Comparison of ENCODE assay signal across 8 cellular contexts in genomic region chr7:1533569-1534329, GRCh38. TPM values are rescaled to one million over a fixed set of nuclear protein-coding genes. Genes with fewer than 3 reads are reported as not detected.
DNase-seq lines count a peak whose midpoint lies in the region; ATAC-seq and TF ChIP-seq lines count a peak whose summit lies in the region.

No MANE protein-coding gene starts in this region.

- TF ChIP-seq CTCF in DND-41 (IDR thresholded peaks at IDR 0.05; ENCODE audit: borderline replicate concordance, extremely low read depth, low read length, poor library complexity, severe bottlenecking): no peak
- no peak for TF ChIP-seq CTCF in left ventricle myocardium inferior (IDR thresholded peaks at IDR 0.05; ENCODE audit: borderline replicate concordance)
- no peak for TF ChIP-seq CTCF in spleen (IDR thresholded peaks at IDR 0.05 in 8 of 11, conservative IDR thresholded peaks at IDR 0.05 in 3 of 11)

- H3K27ac ChIP-seq in DND-41 (ENCODE audit: low read length): no peak overlapping the region
- H3K27ac ChIP-seq in left ventricle myocardium inferior (replicated peaks): peak overlapping the region; percentile 99
- peak overlapping the region; percentile 82 to 94 (median 89) for H3K27ac ChIP-seq in spleen

- DNase-seq in DND-41 (no peak), HT1080 (ENCODE audit: low read depth) (peak; percentile 97), left ventricle myocardium inferior (peak; percentile 54), spleen (peak; percentile 84), NCI-H748 treated with DMSO at 0.1 percent for 48 hours (lab: John Stamatoyannopoulos, UW) (no peak)
- DNase-seq in activated naive CD4-positive, alpha-beta T cell treated with anti-CD3 and anti-CD28 coated beads, Interleukin-2, amount 50 U/mL, for 16 hours: peak; percentile 24

- peak overlapping the region; percentile 17 for H3K4me2 ChIP-seq in DND-41 (ENCODE audit: insufficient read depth, low read length)

- H3K79me2 ChIP-seq in DND-41 (ENCODE audit: insufficient read depth, low read length): peaks cover 80% of the 10 kb centered on the region

- H2AFZ ChIP-seq in DND-41 (ENCODE audit: low read depth, low read length): no peak overlapping the region

- H3K27me3 ChIP-seq in DND-41 (ENCODE audit: insufficient read depth, low read length, poor library complexity) (no peaks in the 10 kb centered on the region), left ventricle myocardium inferior (ENCODE audit: low read depth) (no peaks in the 10 kb centered on the region), spleen (replicated peaks in 1 of 7) (no peaks in the 10 kb centered on the region)

- no peaks in the 10 kb centered on the region for H3K9me3 ChIP-seq in DND-41 (ENCODE audit: insufficient read depth, low read length, severe bottlenecking)
- H3K9me3 ChIP-seq in left ventricle myocardium inferior (replicated peaks): no peaks in the 10 kb centered on the region
- no peaks in the 10 kb centered on the region for H3K9me3 ChIP-seq in spleen

- TF ChIP-seq POLR2A in spleen (IDR thresholded peaks at IDR 0.05): no peak

- no peak overlapping the region for H3K9ac ChIP-seq in DND-41 (ENCODE audit: low read depth, low read length)

- H4K20me1 ChIP-seq in DND-41 (ENCODE audit: insufficient read depth, low read length): peaks cover 71% of the 10 kb centered on the region

- peaks cover 30% of the 10 kb centered on the region for H3K4me1 ChIP-seq in DND-41 (ENCODE audit: insufficient read depth, low read length)
- peaks cover 83% of the 10 kb centered on the region for H3K4me1 ChIP-seq in left ventricle myocardium inferior
- peaks cover 17 to 86% (median 58%) of the 10 kb centered on the region in 6 donors for H3K4me1 ChIP-seq in spleen

- H3K4me3 ChIP-seq in DND-41 (ENCODE audit: low read depth in 1 of 2, low read length in 2 of 2) (no peak overlapping the region), left ventricle myocardium inferior (peak overlapping the region; percentile 76), spleen (peak overlapping the region in 3 of 8 donors; percentile 53 to 85 (median 63))

- WGBS in spleen, 5 donors: 56 to 64% (median 60%) methylated on average over 13 to 24 of the region's 24 CpGs

- intact Hi-C loops in left ventricle myocardium inferior (cut with micrococcal nuclease): no loop called here
- intact Hi-C loops in spleen (cut with DNase I; ENCODE audit: low total_unique reads): no loop called here

- ATAC-seq in DND-41 (ENCODE audit: insufficient read depth, low read depth): no peak
- no peak for ATAC-seq in GM18519 (IDR thresholded peaks at IDR 0.05; ENCODE audit: low FRiP score, unreplicated experiment)
- ATAC-seq in HG02970 (IDR thresholded peaks at IDR 0.05; ENCODE audit: low FRiP score, unreplicated experiment): no peak

- peaks cover 17% of the 10 kb centered on the region for H3K36me3 ChIP-seq in DND-41 (ENCODE audit: insufficient read depth, low read length)
- no peaks in the 10 kb centered on the region for H3K36me3 ChIP-seq in left ventricle myocardium inferior
- H3K36me3 ChIP-seq in spleen: peaks cover 0 to 43% (median 6%) of the 10 kb centered on the region in 6 donors

RNA-seq across cellular contexts. Expression of gene MAFK, which starts 3.2 kb away (rescaled TPM):
- total RNA-seq in HT1080 (2014; rRNA removed; shearing (Covaris generic)): 20.9 and 21.9 TPM in 2 replicates
- polyA plus RNA-seq in HT1080 (2015; cell fraction: cytosol; rRNA removed): 26.5 and 30.4 TPM in 2 replicates
- polyA plus RNA-seq in HT1080 (2015; cell fraction: nucleus; rRNA removed): 92.4 and 92.7 TPM in 2 replicates
- 76.5 TPM for total RNA-seq in left ventricle myocardium inferior
- total RNA-seq in spleen: 10 to 100 TPM; 11.2 to 36.6 (median 27.0) TPM
- 10 to 100 TPM in 2 of 3 donors, 1 to 10 TPM in 1; 8.9 to 30.4 (median 10.3) TPM for polyA plus RNA-seq in spleen

RNA-seq across cellular contexts. Expression of gene TMEM184A, which starts 22.3 kb away (rescaled TPM):
- 1.1 and 1.5 TPM in 2 replicates for total RNA-seq in HT1080 (2014; rRNA removed; shearing (Covaris generic))
- 1.5 and 2.3 TPM in 2 replicates for polyA plus RNA-seq in HT1080 (2015; cell fraction: cytosol; rRNA removed)
- polyA plus RNA-seq in HT1080 (2015; cell fraction: nucleus; rRNA removed): 7.8 and 8.4 TPM in 2 replicates
- 0.36 TPM for total RNA-seq in left ventricle myocardium inferior
- under 1 TPM in 3 of 7 donors, not detected in 4; 0.17 to 0.39 (median 0.28) TPM for total RNA-seq in spleen
- under 1 TPM; 0.09 to 0.26 (median 0.15) TPM for polyA plus RNA-seq in spleen

RNA-seq across cellular contexts. Expression of gene INTS1, which starts 29.6 kb away (rescaled TPM):
- total RNA-seq in HT1080 (2014; rRNA removed; shearing (Covaris generic)): 72.9 and 82.4 TPM in 2 replicates
- 67.3 and 78.0 TPM in 2 replicates for polyA plus RNA-seq in HT1080 (2015; cell fraction: cytosol; rRNA removed)
- 253 and 258 TPM in 2 replicates for polyA plus RNA-seq in HT1080 (2015; cell fraction: nucleus; rRNA removed)
- total RNA-seq in left ventricle myocardium inferior (29.9 TPM), spleen (10 to 100 TPM; 47.3 to 95.7 (median 79.0) TPM)
- polyA plus RNA-seq in spleen: 100 to 1,000 TPM in 1 of 3 donors, 10 to 100 TPM in 2; 51.4 to 126 (median 80.3) TPM

RNA-seq across cellular contexts. Expression of gene PSMG3, which starts 36.1 kb away (rescaled TPM):
- total RNA-seq in HT1080 (2014; rRNA removed; shearing (Covaris generic)): 72.1 and 97.7 TPM in 2 replicates
- 57.8 and 71.6 TPM in 2 replicates for polyA plus RNA-seq in HT1080 (2015; cell fraction: cytosol; rRNA removed)
- polyA plus RNA-seq in HT1080 (2015; cell fraction: nucleus; rRNA removed): 47.0 and 55.2 TPM in 2 replicates
- 11.2 TPM for total RNA-seq in left ventricle myocardium inferior
- 10 to 100 TPM; 18.2 to 41.1 (median 23.0) TPM for total RNA-seq in spleen
- polyA plus RNA-seq in spleen: 10 to 100 TPM; 84.5 to 89.9 (median 86.7) TPM

Comparison
In these comparisons a context has a peak if more than half of its experiments do, and no peak if none do; other contexts are left out.
1. DNase-seq: peak in HT1080 (single experiment), activated naive CD4-positive, alpha-beta T cell treated with anti-CD3 and anti-CD28 coated beads, Interleukin-2, amount 50 U/mL, for 16 hours (single experiment), left ventricle myocardium inferior (single experiment) and spleen (single experiment); none in DND-41 (single experiment) and NCI-H748 treated with DMSO at 0.1 percent for 48 hours (single experiment).